In genomic region chr14:53444677-53445312, GRCh38 we compare ENCODE assay signal across 30 cellular contexts.
"Had no signal": no experiment of that assay in that cellular context is flagged by ENCODE, and none has a peak within 500 bp of the region (broad histone marks: within the 10 kb centered on the region; RNA-seq: fewer than 3 reads in every experiment).

No MANE protein-coding gene starts in this region.

- H3K4me1 ChIP-seq: colonic mucosa, esophagus muscularis mucosa, foreskin keratinocyte, gastroesophageal sphincter, heart left ventricle, lower lobe of right lung, parathyroid adenoma, stomach, thyroid gland, vagina had no signal

- H3K36me3 ChIP-seq: colonic mucosa, esophagus muscularis mucosa, gastroesophageal sphincter, heart left ventricle, lower lobe of right lung, neutrophil, stomach, thyroid gland, vagina had no signal

- H3K36me3 Mint-ChIP-seq: memory B cell; naive B cell; natural killer cell treated with Interleukin-12 subunit alpha and Interleukin-12 subunit beta and Interleukin-15 and Interleukin-18, amount 100 ng/mL, for 72 hours; stimulated activated effector memory CD8-positive, alpha-beta T cell treated with anti-CD3 and anti-CD28 coated beads, Interleukin-12 subunit alpha, Interleukin-12 subunit beta, amount 100 ng/mL, for 72 hours had no signal

- H3K9me3 Mint-ChIP-seq: dendritic cell treated with granulocyte-macrophage colony-stimulating factor and Interleukin-4, amounts not matched to agents 40 ng/mL and 50 ng/mL, for 4 days; endodermal cell; memory B cell had no signal

- H3K9ac ChIP-seq: parathyroid adenoma had no signal

- H3K27me3 Mint-ChIP-seq: dendritic cell treated with granulocyte-macrophage colony-stimulating factor and Interleukin-4, amounts not matched to agents 40 ng/mL and 50 ng/mL, for 4 days; natural killer cell treated with Interleukin-12 subunit alpha and Interleukin-12 subunit beta and Interleukin-15 and Interleukin-18, amount 100 ng/mL, for 72 hours; progenitor cell of endocrine pancreas had no signal

- H3K4me1 Mint-ChIP-seq: endodermal cell; memory B cell; naive B cell; neural crest cell; stimulated activated effector memory CD8-positive, alpha-beta T cell treated with anti-CD3 and anti-CD28 coated beads, Interleukin-12 subunit alpha, Interleukin-12 subunit beta, amount 100 ng/mL, for 72 hours had no signal

- H3K27me3 ChIP-seq: colonic mucosa, esophagus muscularis mucosa, gastroesophageal sphincter, heart left ventricle, neutrophil, stomach, thyroid gland, vagina had no signal

- H3K4me2 ChIP-seq: smooth muscle cell had no signal

- H3K9me3 ChIP-seq: colonic mucosa, esophagus muscularis mucosa, gastroesophageal sphincter, heart left ventricle, lower lobe of right lung, neutrophil, stomach, thyroid gland, vagina had no signal

- H3K79me2 ChIP-seq: parathyroid adenoma had no signal

- H3K4me3 Mint-ChIP-seq: dendritic cell treated with granulocyte-macrophage colony-stimulating factor and Interleukin-4, amounts not matched to agents 40 ng/mL and 50 ng/mL, for 4 days; endodermal cell; memory B cell; naive B cell; natural killer cell treated with Interleukin-12 subunit alpha and Interleukin-12 subunit beta and Interleukin-15 and Interleukin-18, amount 100 ng/mL, for 72 hours; neural crest cell; stimulated activated effector memory CD8-positive, alpha-beta T cell treated with anti-CD3 and anti-CD28 coated beads, Interleukin-12 subunit alpha, Interleukin-12 subunit beta, amount 100 ng/mL, for 72 hours had no signal

- DNase-seq: colonic mucosa; effector CD8-positive, alpha-beta T cell; endodermal cell; heart left ventricle; hippocampal formation; left ventricle myocardium superior; lower lobe of right lung; naive B cell; stimulated activated CD4-positive, alpha-beta T cell treated with anti-CD3 and anti-CD28 coated beads, Interleukin-12 subunit alpha, Interleukin-12 subunit beta, amount 100 ng/mL, for 4 hours; stimulated activated CD4-positive, alpha-beta T cell treated with anti-CD3 and anti-CD28 coated beads, Interleukin-1b, Interleukin-23, amount 100 ng/mL, for 48 hours; stimulated activated CD4-positive, alpha-beta T cell treated with anti-CD3 and anti-CD28 coated beads, Interleukin-4, amount 100 ng/mL, for 1 hour; stimulated activated naive CD4-positive, alpha-beta T cell treated with Interleukin-2 at 50 U/mL for 16 hours; stomach; thyroid gland; trophoblast cell had no signal

- FAIRE-seq: islet of Langerhans had no signal

- ATAC-seq: foreskin keratinocyte; gastroesophageal sphincter; heart left ventricle; left ventricle myocardium superior; lower lobe of right lung; natural killer cell treated with Interleukin-12 subunit alpha and Interleukin-12 subunit beta and Interleukin-15 and Interleukin-18, amount 100 ng/mL, for 72 hours; sciatic nerve; stimulated activated effector memory CD8-positive, alpha-beta T cell treated with anti-CD3 and anti-CD28 coated beads, Interleukin-12 subunit alpha, Interleukin-12 subunit beta, amount 100 ng/mL, for 72 hours had no signal

- H3K27ac ChIP-seq: colonic mucosa, esophagus muscularis mucosa, foreskin keratinocyte, gastroesophageal sphincter, heart left ventricle, lower lobe of right lung, neutrophil, parathyroid adenoma, stomach, thyroid gland, vagina had no signal

- H3K27ac Mint-ChIP-seq: dendritic cell treated with granulocyte-macrophage colony-stimulating factor and Interleukin-4, amounts not matched to agents 40 ng/mL and 50 ng/mL, for 4 days; endodermal cell; memory B cell; naive B cell; natural killer cell treated with Interleukin-12 subunit alpha and Interleukin-12 subunit beta and Interleukin-15 and Interleukin-18, amount 100 ng/mL, for 72 hours; progenitor cell of endocrine pancreas; stimulated activated effector memory CD8-positive, alpha-beta T cell treated with anti-CD3 and anti-CD28 coated beads, Interleukin-12 subunit alpha, Interleukin-12 subunit beta, amount 100 ng/mL, for 72 hours had no signal

- H3K4me3 ChIP-seq: colonic mucosa, esophagus muscularis mucosa, gastroesophageal sphincter, heart left ventricle, lower lobe of right lung, smooth muscle cell, stomach, thyroid gland, vagina had no signal

- H2AFZ ChIP-seq: parathyroid adenoma had no signal
